12 cellular contexts compared by ENCODE assay signal in the genomic region with DNA sequence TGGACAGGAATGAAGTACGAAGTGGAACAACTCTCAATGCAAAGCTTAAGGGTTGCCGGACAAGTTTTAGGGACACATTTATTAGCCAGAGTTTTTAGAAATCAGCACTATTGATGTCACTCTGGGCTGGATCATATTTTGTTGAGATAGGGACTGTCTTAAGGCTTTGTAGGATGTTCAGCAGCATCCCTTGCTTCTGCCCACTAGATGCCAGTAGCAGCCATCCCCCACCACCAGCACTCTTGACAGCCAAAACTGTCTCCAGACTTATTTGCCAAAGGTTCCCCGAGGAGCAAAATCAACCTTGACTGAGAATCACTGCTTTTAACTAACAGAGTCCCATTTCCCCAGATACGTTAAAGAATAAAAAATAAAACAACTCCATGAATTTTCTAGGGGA.
DNase-seq lines count a peak whose midpoint lies in the region; ATAC-seq, FAIRE-seq and TF ChIP-seq lines count a peak whose summit lies in the region.
"Had no signal": no experiment of that assay in that cellular context is flagged by ENCODE, and none has a peak within 500 bp of the region (broad histone marks: within the 10 kb centered on the region; RNA-seq: fewer than 3 reads in every experiment).

No MANE protein-coding gene starts in this region.

- TF ChIP-seq POLR2A in A549 (IDR thresholded peaks at IDR 0.05; ENCODE audit: low read length) (no peak), adrenal gland (IDR thresholded peaks at IDR 0.05) (no peak)

- H3K36me3 Mint-ChIP-seq in GM23338 (ENCODE audit: low read depth): no peaks in the 10 kb centered on the region
- H3K36me3 Mint-ChIP-seq in WTC11: peaks cover 1% of the 10 kb centered on the region
- H3K36me3 Mint-ChIP-seq: CD8-positive, alpha-beta T cell had no signal

- ATAC-seq in A549: peak; percentile 56 to 66; a peak in 2 of 6 replicates
- peak; percentile 82 for ATAC-seq in GM23338
- peak; percentile 88 for ATAC-seq in WTC11
- no peak for ATAC-seq in HG03520 (IDR thresholded peaks at IDR 0.05; ENCODE audit: unreplicated experiment)
- ATAC-seq: CD8-positive, alpha-beta T cell had no signal

- POLR2A ChIA-PET in A549 (lab: Yijun Ruan, JAX) (no interaction called here), WTC11 (lab: Charles Lee) (no interaction called here)

- H3K27me3 Mint-ChIP-seq in GM23338 (ENCODE audit: insufficient read depth, low read depth, poor library complexity): no peaks in the 10 kb centered on the region
- H3K27me3 Mint-ChIP-seq in WTC11 (ENCODE audit: low read depth): no peaks in the 10 kb centered on the region
- H3K27me3 Mint-ChIP-seq: stimulated activated naive CD8-positive, alpha-beta T cell treated with anti-CD3 and anti-CD28 coated beads, Interleukin-15, Interleukin-2, amounts not matched to agents 100 ng/mL and 50 ng/mL, for 24 hours had no signal

- H4K20me1 ChIP-seq in GM23338 (replicated peaks; ENCODE audit: insufficient read depth): no peaks in the 10 kb centered on the region

- 45% methylated on average over 4 of the region's 4 CpGs for WGBS in A549 (ENCODE audit: missing lambda C conversion rate)
- WGBS in adrenal gland, 4 donors: 56 to 66% (median 57%) methylated on average over 4 of the region's 4 CpGs

- no peak overlapping the region for H3K4me3 Mint-ChIP-seq in GM23338
- no peak overlapping the region for H3K4me3 Mint-ChIP-seq in WTC11
- H3K4me3 Mint-ChIP-seq: CD8-positive, alpha-beta T cell; stimulated activated naive CD8-positive, alpha-beta T cell treated with anti-CD3 and anti-CD28 coated beads, Interleukin-15, Interleukin-2, amounts not matched to agents 100 ng/mL and 50 ng/mL, for 24 hours had no signal

- no peak overlapping the region for H2AFZ ChIP-seq in GM23338

- H3K4me2 ChIP-seq in A549 (no peak overlapping the region), GM23338 (no peak overlapping the region)

- H3K27ac Mint-ChIP-seq in GM23338 (no peak overlapping the region), WTC11 (no peak overlapping the region)
- H3K27ac Mint-ChIP-seq: CD8-positive, alpha-beta T cell; stimulated activated naive CD8-positive, alpha-beta T cell treated with anti-CD3 and anti-CD28 coated beads, Interleukin-15, Interleukin-2, amounts not matched to agents 100 ng/mL and 50 ng/mL, for 24 hours had no signal

- H3K27ac ChIP-seq in A549 (no peak overlapping the region), GM23338 (ENCODE audit: low read depth) (no peak overlapping the region), adrenal gland (no peak overlapping the region)

- H3K9me3 Mint-ChIP-seq in GM23338 (no peaks in the 10 kb centered on the region; the same call in 2 of the 3 replicates), WTC11 (peaks cover 2% of the 10 kb centered on the region; the same call in 1 of the 2 replicates)

- no peaks in the 10 kb centered on the region for H3K79me2 ChIP-seq in GM23338 (replicated peaks; ENCODE audit: insufficient read depth)

- H3F3A ChIP-seq in GM23338 (replicated peaks; ENCODE audit: low read depth): no peaks in the 10 kb centered on the region

- FAIRE-seq in A549 (lab: Jason Lieb, UNC): no peak

- no peak for TF ChIP-seq CTCF in A549 (IDR thresholded peaks at IDR 0.05)
- TF ChIP-seq CTCF in GM23338 (conservative IDR thresholded peaks at IDR 0.05; ENCODE audit: low read depth in 2 of 2): peak; percentile 46 to 66
- no peak for TF ChIP-seq CTCF in WTC11 (IDR thresholded peaks at IDR 0.05)
- no peak for TF ChIP-seq CTCF in adrenal gland (IDR thresholded peaks at IDR 0.05)

- H3K4me1 ChIP-seq in A549 (no peaks in the 10 kb centered on the region), GM23338 (ENCODE audit: insufficient read depth) (0 out of 2 replicates have a peak, but pooled peaks cover 5% of the 10 kb centered on the region), adrenal gland (replicated peaks in 1 of 2) (no peaks in the 10 kb centered on the region)

- CTCF ChIA-PET in A549 (lab: Yijun Ruan, JAX): no interaction called here
- CTCF ChIA-PET in WTC11 (lab: Charles Lee): no interaction called here

- TF ChIP-seq RAD21 in A549 (conservative IDR thresholded peaks at IDR 0.05 in 1 of 2, IDR thresholded peaks at IDR 0.05 in 1 of 2): 0 out of 5 replicates have a peak, but pooled peaks have one; percentile 9 to 17

- H3K9me3 ChIP-seq in A549 (no peaks in the 10 kb centered on the region), adrenal gland (replicated peaks in 1 of 3) (no peaks in the 10 kb centered on the region)

- H3K36me3 ChIP-seq in GM23338 (ENCODE audit: insufficient read depth) (no peaks in the 10 kb centered on the region), adrenal gland (replicated peaks in 1 of 2) (no peaks in the 10 kb centered on the region)

- H3K27me3 ChIP-seq in GM23338 (ENCODE audit: insufficient read depth) (no peaks in the 10 kb centered on the region), adrenal gland (no peaks in the 10 kb centered on the region)

- H3K9me2 ChIP-seq in GM23338 (ENCODE audit: insufficient read depth): no peaks in the 10 kb centered on the region; the same call in 1 of the 2 replicates

- H3K4me3 ChIP-seq in A549: no peak overlapping the region
- no peak overlapping the region for H3K4me3 ChIP-seq in GM23338
- H3K4me3 ChIP-seq in adrenal gland: no peak overlapping the region

- DNase-seq in A549 (ENCODE audit: low read depth in 1 of 2, low spot score in 1 of 2) (peak in 1 of 2 experiments; percentile 7), GM23338 (ENCODE audit: low spot score) (peak; percentile 54), WTC11 (ENCODE audit: low spot score) (peak; percentile 32), iPS DF 19.7 (ENCODE audit: low read depth, low spot score) (peak; percentile 3), iPS-NIHi11 (ENCODE audit: low spot score) (no peak), adrenal gland (no peak)
- DNase-seq in stimulated activated CD4-positive, alpha-beta T cell treated with anti-CD3 and anti-CD28 coated beads, Interleukin-2, amount 100 ng/mL, for 48 hours: no peak
- DNase-seq: CD8-positive, alpha-beta T cell; NCI-H1436; stimulated activated CD4-positive, alpha-beta T cell treated with anti-CD3 and anti-CD28 coated beads, Interleukin-12 subunit alpha, Interleukin-12 subunit beta, amount 100 ng/mL, for 4 hours had no signal

- intact Hi-C loops in adrenal gland (cut with DNase I): no loop called here

- H3K4me1 Mint-ChIP-seq in GM23338 (peaks cover 4% of the 10 kb centered on the region; the same call in 2 of the 3 replicates), WTC11 (peaks cover 12% of the 10 kb centered on the region)

- TF ChIP-seq EP300 in A549 (IDR thresholded peaks at IDR 0.05): no peak

TF ChIP-seq in A549, 52 proteins besides CTCF, POLR2A, EP300 and RAD21 (continues in another document):
- TF ChIP-seq USF2 (IDR thresholded peaks at IDR 0.05) (no peak), HOXB5 (CRISPR knock-in tag; IDR thresholded peaks at IDR 0.05) (no peak), EHF (CRISPR knock-in tag; IDR thresholded peaks at IDR 0.05) (no peak), RCOR1 (IDR thresholded peaks at IDR 0.05; ENCODE audit: low read depth, low read length) (no peak), GATA3 (IDR thresholded peaks at IDR 0.05; ENCODE audit: borderline replicate concordance) (no peak), ZC3H11A (IDR thresholded peaks at IDR 0.05) (no peak), KDM5A (IDR thresholded peaks at IDR 0.05) (no peak), NR3C1 (IDR thresholded peaks at IDR 0.05) (no peak), CBX2 (IDR thresholded peaks at IDR 0.05; ENCODE audit: borderline replicate concordance, low read depth) (no peak)

TF ChIP-seq in WTC11, 78 proteins besides CTCF, POLR2A, EP300 and RAD21:
- TF ChIP-seq ELF4 (CRISPR knock-in tag; IDR thresholded peaks at IDR 0.05; ENCODE audit: low read depth): no peak
- TF ChIP-seq GABPB1 (CRISPR knock-in tag; IDR thresholded peaks at IDR 0.05): no peak
- no peak for TF ChIP-seq NFATC4 (CRISPR knock-in tag; IDR thresholded peaks at IDR 0.05)
- TF ChIP-seq NR2C2 (CRISPR knock-in tag; IDR thresholded peaks at IDR 0.05): no peak
- TF ChIP-seq CBFB (CRISPR knock-in tag; IDR thresholded peaks at IDR 0.05; ENCODE audit: low read depth): no peak
- TF ChIP-seq TP53 (CRISPR knock-in tag; IDR thresholded peaks at IDR 0.05): no peak
- no peak for TF ChIP-seq GRHL2 (CRISPR knock-in tag; IDR thresholded peaks at IDR 0.05; ENCODE audit: insufficient replicate concordance, severe bottlenecking)
- no peak for TF ChIP-seq KAT7 (CRISPR knock-in tag; IDR thresholded peaks at IDR 0.05; ENCODE audit: borderline replicate concordance)
- TF ChIP-seq GTF2I (CRISPR knock-in tag; conservative IDR thresholded peaks at IDR 0.05): no peak
- no peak for TF ChIP-seq ZNF138 (CRISPR knock-in tag; conservative IDR thresholded peaks at IDR 0.05)
- TF ChIP-seq CREB1 (CRISPR knock-in tag; IDR thresholded peaks at IDR 0.05): no peak
- TF ChIP-seq, protein P1, sequence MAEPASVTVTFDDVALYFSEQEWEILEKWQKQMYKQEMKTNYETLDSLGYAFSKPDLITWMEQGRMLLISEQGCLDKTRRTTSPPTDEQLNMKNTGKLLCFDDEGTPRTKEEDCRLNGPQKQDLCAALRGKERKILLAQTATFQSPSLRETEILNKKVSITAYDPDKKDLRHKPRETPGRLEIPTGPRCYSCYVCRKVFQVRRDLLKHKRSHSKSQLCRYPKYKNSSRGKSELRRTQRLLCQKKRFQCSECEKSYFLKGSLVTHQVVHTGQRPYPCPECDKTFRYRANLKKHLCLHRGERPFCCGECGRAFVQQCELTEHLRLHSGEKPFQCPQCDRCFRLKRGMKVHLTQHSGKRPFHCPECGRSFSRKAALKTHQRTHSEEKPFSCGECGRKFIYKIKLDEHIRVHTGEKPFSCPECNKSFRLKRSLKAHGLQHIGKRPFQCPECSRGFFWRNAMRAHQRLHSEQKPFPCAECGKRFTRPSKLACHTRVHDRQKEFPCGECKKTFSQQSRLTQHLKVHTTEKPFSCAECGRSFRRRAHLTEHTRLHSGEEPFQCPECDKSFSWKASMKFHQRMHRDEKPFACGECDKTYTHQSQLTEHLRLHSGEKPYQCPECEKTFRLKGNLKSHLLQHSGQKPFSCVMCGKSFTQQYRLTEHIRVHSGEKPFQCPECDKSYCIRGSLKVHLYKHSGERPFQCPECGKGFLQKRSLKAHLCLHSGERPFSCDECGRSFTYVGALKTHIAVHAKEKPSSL (CRISPR knock-in tag; conservative IDR thresholded peaks at IDR 0.05): no peak
TF ChIP-seq in WTC11: peak in this region for 0.

Comparison
In these comparisons a context has a peak if more than half of its experiments do, and no peak if none do; other contexts are left out.
1. DNase-seq: peak in GM23338 (single experiment), WTC11 (single experiment) and iPS DF 19.7 (single experiment); none in stimulated activated CD4-positive, alpha-beta T cell treated with anti-CD3 and anti-CD28 coated beads, Interleukin-2, amount 100 ng/mL, for 48 hours (0 of 2), iPS-NIHi11 (single experiment) and adrenal gland (0 of 7).
2. CTCF ChIP-seq: peak in GM23338 (2 of 2); none in A549 (single experiment), WTC11 (single experiment) and adrenal gland (0 of 6).